Comparison of ENCODE assay signal across 13 cellular contexts in genomic region chr19:14479309-14479984, GRCh38. TPM values are rescaled to one million over a fixed set of nuclear protein-coding genes. Genes with fewer than 3 reads are reported as not detected.
"Had no signal": no experiment of that assay in that cellular context is flagged by ENCODE, and none has a peak within 500 bp of the region (broad histone marks: within the 10 kb centered on the region; RNA-seq: fewer than 3 reads in every experiment).

No MANE protein-coding gene starts in this region.

- H3K4me3 ChIP-seq: lung, transverse colon had no signal

- H3K27ac ChIP-seq: transverse colon had no signal

- DNase-seq: occipital lobe, transverse colon had no signal

- FAIRE-seq: colon, frontal cortex, keratinocyte had no signal

- H3K9me3 ChIP-seq: transverse colon had no signal

- H3K27ac Mint-ChIP-seq: activated CD4-positive, alpha-beta T cell treated with anti-CD3 and anti-CD28 coated beads, Interleukin-2, amount 10 ng/mL, durations not matched to agents 7 days and 5 days; activated naive CD4-positive, alpha-beta T cell treated with anti-CD3 and anti-CD28 coated beads, Interleukin-2, amount 10 ng/mL, durations not matched to agents 7 days and 5 days; activated naive CD8-positive, alpha-beta T cell treated with anti-CD3 and anti-CD28 coated beads, Interleukin-2, amount 50 U/mL, for 24 hours; brain; mesothelial cell of epicardium; nephron progenitor cell; stimulated activated naive CD8-positive, alpha-beta T cell treated with anti-CD3 and anti-CD28 coated beads, Interleukin-15, Interleukin-2, amounts not matched to agents 100 ng/mL and 50 ng/mL, for 24 hours had no signal

- H3K27me3 Mint-ChIP-seq: brain had no signal

- H3K9me3 Mint-ChIP-seq: activated CD4-positive, alpha-beta T cell treated with anti-CD3 and anti-CD28 coated beads, Interleukin-2, amount 10 ng/mL, durations not matched to agents 7 days and 5 days; activated naive CD4-positive, alpha-beta T cell treated with anti-CD3 and anti-CD28 coated beads, Interleukin-2, amount 10 ng/mL, durations not matched to agents 7 days and 5 days; activated naive CD8-positive, alpha-beta T cell treated with anti-CD3 and anti-CD28 coated beads, Interleukin-2, amount 50 U/mL, for 24 hours; brain; mesothelial cell of epicardium; nephron progenitor cell; stimulated activated naive CD8-positive, alpha-beta T cell treated with anti-CD3 and anti-CD28 coated beads, Interleukin-15, Interleukin-2, amounts not matched to agents 100 ng/mL and 50 ng/mL, for 24 hours had no signal

- H3K4me3 Mint-ChIP-seq: activated CD4-positive, alpha-beta T cell treated with anti-CD3 and anti-CD28 coated beads, Interleukin-2, amount 10 ng/mL, durations not matched to agents 7 days and 5 days; activated naive CD4-positive, alpha-beta T cell treated with anti-CD3 and anti-CD28 coated beads, Interleukin-2, amount 10 ng/mL, durations not matched to agents 7 days and 5 days; activated naive CD8-positive, alpha-beta T cell treated with anti-CD3 and anti-CD28 coated beads, Interleukin-2, amount 50 U/mL, for 24 hours; brain; mesothelial cell of epicardium; nephron progenitor cell; stimulated activated naive CD8-positive, alpha-beta T cell treated with anti-CD3 and anti-CD28 coated beads, Interleukin-15, Interleukin-2, amounts not matched to agents 100 ng/mL and 50 ng/mL, for 24 hours had no signal

RNA-seq across cellular contexts. Expression of gene PTGER1, which starts 4.3 kb away (rescaled TPM):
- total RNA-seq: frontal cortex, occipital lobe had no signal
- polyA plus RNA-seq: keratinocyte had no signal
